Comparison of ENCODE assay signal across 8 cellular contexts in genomic region chr3:5383486-5384263, GRCh38.
DNase-seq lines count a peak whose midpoint lies in the region; ATAC-seq, FAIRE-seq and TF ChIP-seq lines count a peak whose summit lies in the region.
"Not testable (repeated sequence)": the region's sequence is repeated elsewhere in the genome, so short reads cannot be mapped to it uniquely, and the experiment has no call there.

No MANE protein-coding gene starts in this region.

- H4K20me1 ChIP-seq in MM.1S (ENCODE audit: insufficient read depth, low read length) = not testable (repeated sequence)

- H3K9me2 ChIP-seq in MM.1S (replicated peaks; ENCODE audit: insufficient read depth, low read length) = not testable (repeated sequence)

- H3K4me3 ChIP-seq in MM.1S (ENCODE audit: low read length); NT2/D1 (ENCODE audit: insufficient read length, low read depth); right cardiac atrium (ENCODE audit: low read length): not testable (repeated sequence)

- not testable (repeated sequence) for H3K36me3 ChIP-seq in MM.1S (replicated peaks; ENCODE audit: insufficient read depth, low read length); NT2/D1 (ENCODE audit: insufficient read depth, insufficient read length, low read length)

- not testable (repeated sequence) for TF ChIP-seq CTCF in MM.1S (IDR thresholded peaks at IDR 0.05; ENCODE audit: low read length)

- DNase-seq in ELF-1 (ENCODE audit: low read depth, low spot score) (peak; percentile 14), MM.1S (peak; percentile 59), NT2/D1 (ENCODE audit: low read depth, low spot score) (peak; percentile 13), SW480 (ENCODE audit: low spot score) (peak; percentile 38), right cardiac atrium (peak in 2 of 3 donors; percentile 31 to 40), sciatic nerve (ENCODE audit: low spot score) (peak; percentile 55)
- not testable (repeated sequence) for DNase-seq in GM12892 (ENCODE audit: insufficient read length)

- peak; percentile 58 for FAIRE-seq in GM12892 (lab: Jason Lieb, UNC)

- H3K9ac ChIP-seq in MM.1S (ENCODE audit: low read length) = not testable (repeated sequence)
- peak overlapping the region; percentile 47 for H3K9ac ChIP-seq in NT2/D1 (ENCODE audit: insufficient read length, low read depth)

- H3K27me3 ChIP-seq in MM.1S (replicated peaks; ENCODE audit: insufficient read depth, low read length); NT2/D1 (ENCODE audit: insufficient read depth, insufficient read length); right cardiac atrium (ENCODE audit: control insufficient read depth, insufficient read depth): not testable (repeated sequence)

- peak; percentile 54 for ATAC-seq in HG02852 (IDR thresholded peaks at IDR 0.05; ENCODE audit: unreplicated experiment)
- ATAC-seq in right cardiac atrium, sciatic nerve: not testable (repeated sequence)

- H3F3A ChIP-seq in MM.1S (ENCODE audit: insufficient read depth, low read length) = not testable (repeated sequence)

- not testable (repeated sequence) for TF ChIP-seq POLR2A in GM12892 (IDR thresholded peaks at IDR 0.05; ENCODE audit: low read depth, low read length)

- H3K27ac ChIP-seq in MM.1S (ENCODE audit: low read length); right cardiac atrium (ENCODE audit: low read length): not testable (repeated sequence)

- H2AFZ ChIP-seq in MM.1S (ENCODE audit: low read length) = not testable (repeated sequence)

- H3K79me2 ChIP-seq in MM.1S (ENCODE audit: low read length) = not testable (repeated sequence)

- H3K4me1 ChIP-seq in MM.1S (ENCODE audit: low read length); NT2/D1 (ENCODE audit: insufficient read depth, insufficient read length); right cardiac atrium (ENCODE audit: control insufficient read depth, insufficient read depth, low read length): not testable (repeated sequence)

- intact Hi-C loops in right cardiac atrium (cut with DNase I); sciatic nerve (cut with DNase I): not testable (repeated sequence)

- WGBS in right cardiac atrium = 75% methylated on average over 12 of the region's 12 CpGs

- H3K9me3 ChIP-seq in MM.1S (replicated peaks; ENCODE audit: insufficient read depth, low read length); NT2/D1 (ENCODE audit: insufficient read depth, low read length); right cardiac atrium (ENCODE audit: control insufficient read depth, low read length): not testable (repeated sequence)

- 0 out of 2 replicates have a peak overlapping the region, but pooled peaks have one; percentile 19 for H3K4me2 ChIP-seq in MM.1S (ENCODE audit: low read depth, low read length)
